Comparison of ENCODE assay signal across 15 cellular contexts in genomic region chr14:101557811-101558738, GRCh38. TPM values are rescaled to one million over a fixed set of nuclear protein-coding genes. Genes with fewer than 3 reads are reported as not detected.
DNase-seq lines count a peak whose midpoint lies in the region; ATAC-seq, FAIRE-seq and TF ChIP-seq lines count a peak whose summit lies in the region.
"Had no signal": no experiment of that assay in that cellular context is flagged by ENCODE, and none has a peak within 500 bp of the region (broad histone marks: within the 10 kb centered on the region; RNA-seq: fewer than 3 reads in every experiment).

No MANE protein-coding gene starts in this region.

- H3K9ac ChIP-seq in GM23248: no peak overlapping the region
- no peak overlapping the region for H3K9ac ChIP-seq in kidney (ENCODE audit: low read length in 2 of 2)

- H2AFZ ChIP-seq in GM23248 (no peak overlapping the region), OCI-LY7 (ENCODE audit: low read length) (no peak overlapping the region)

- ATAC-seq in gastrocnemius medialis: peak in 1 of 2 donors; percentile 35

- intact Hi-C loops in OCI-LY7 (cut with micrococcal nuclease; ENCODE audit: unreplicated experiment) (no loop called here), kidney (cut with DNase I) (no loop called here), gastrocnemius medialis (cut with DNase I; ENCODE audit: low total_unique reads) (loop anchor here (2.0 to 10.0 kb wide), 2 partner anchors 375 to 893 kb away; no protein-coding TSS in a partner anchor)

- TF ChIP-seq POLR2A in gastrocnemius medialis (IDR thresholded peaks at IDR 0.05): no peak

- H3K4me3 ChIP-seq in GM23248 (no peak overlapping the region), OCI-LY7 (ENCODE audit: low read depth, low read length, poor library complexity, severe bottlenecking) (no peak overlapping the region), kidney (ENCODE audit: low read length in 2 of 2) (no peak overlapping the region), gastrocnemius medialis (peak overlapping the region in 1 of 4 donors; percentile 50)

- no peak for FAIRE-seq in kidney (lab: Jason Lieb, UNC)

- no peaks in the 10 kb centered on the region for H3K36me3 ChIP-seq in GM23248 (ENCODE audit: low read depth)
- H3K36me3 ChIP-seq in OCI-LY7 (ENCODE audit: insufficient read depth, low read length): no peaks in the 10 kb centered on the region
- H3K36me3 ChIP-seq in kidney (ENCODE audit: control insufficient read depth in 1 of 2, insufficient read depth in 2 of 2, low read length in 2 of 2): no peaks in the 10 kb centered on the region
- H3K36me3 ChIP-seq in gastrocnemius medialis: no peaks in the 10 kb centered on the region

- H3K27ac ChIP-seq in GM23248 (no peak overlapping the region), OCI-LY7 (ENCODE audit: low read depth, low read length, poor library complexity, severe bottlenecking) (no peak overlapping the region), kidney (ENCODE audit: low read depth in 2 of 2, low read length in 2 of 2) (no peak overlapping the region), gastrocnemius medialis (no peak overlapping the region)

- POLR2A ChIA-PET in OCI-LY7 (lab: Charles Lee): no interaction called here

- 19 to 20% methylated on average over 4 to 9 of the region's 11 CpGs for WGBS in GM23248 (ENCODE audit: low coverage in 1 of 2, low lambda C conversion rate in 2 of 2, missing lambda C conversion rate in 2 of 2), 2 experiments

- H3K4me2 ChIP-seq in GM23248 (ENCODE audit: unreplicated experiment) (no peak overlapping the region), OCI-LY7 (ENCODE audit: low read length) (no peak overlapping the region)

- no peaks in the 10 kb centered on the region for H3K9me3 ChIP-seq in GM23248 (ENCODE audit: low read depth)
- H3K9me3 ChIP-seq in OCI-LY7 (ENCODE audit: low read length): no peaks in the 10 kb centered on the region
- peaks cover 0 to 7% of the 10 kb centered on the region in 2 donors for H3K9me3 ChIP-seq in kidney (ENCODE audit: control insufficient read depth in 1 of 2, low read length in 2 of 2)
- no peaks in the 10 kb centered on the region for H3K9me3 ChIP-seq in gastrocnemius medialis

- no peaks in the 10 kb centered on the region for H3K9me2 ChIP-seq in GM23248 (ENCODE audit: insufficient read depth)
- H3K9me2 ChIP-seq in OCI-LY7 (ENCODE audit: insufficient read depth, low read length): no peaks in the 10 kb centered on the region

- 0 out of 2 replicates have a peak, but pooled peaks have one; percentile 40 for TF ChIP-seq CTCF in OCI-LY7 (conservative IDR thresholded peaks at IDR 0.05; ENCODE audit: low read length)
- no peak for TF ChIP-seq CTCF in kidney (IDR thresholded peaks at IDR 0.05; ENCODE audit: borderline replicate concordance, extremely low read depth, insufficient read depth)
- peak in 1 of 5 experiments; percentile 16 for TF ChIP-seq CTCF in gastrocnemius medialis (IDR thresholded peaks at IDR 0.05 in 4 of 5, conservative IDR thresholded peaks at IDR 0.05 in 1 of 5)

- H4K20me1 ChIP-seq in GM23248 (ENCODE audit: insufficient read depth): no peaks in the 10 kb centered on the region
- no peaks in the 10 kb centered on the region for H4K20me1 ChIP-seq in OCI-LY7 (ENCODE audit: insufficient read depth, low read length)

- no TSS peak for BruUV-seq in OCI-LY7 (replicated peaks; lab: Mats Ljungman, UMichigan)

- CTCF ChIA-PET in OCI-LY7 (lab: Charles Lee; ENCODE audit: unreplicated experiment): no interaction called here

- H3K4me1 ChIP-seq in GM23248 (ENCODE audit: insufficient read depth) (no peaks in the 10 kb centered on the region), OCI-LY7 (ENCODE audit: insufficient read depth, low read length, poor library complexity, severe bottlenecking) (peaks cover 19% of the 10 kb centered on the region), kidney (ENCODE audit: control insufficient read depth in 1 of 2, insufficient read depth in 1 of 2, low read depth in 1 of 2, low read length in 2 of 2) (no peaks in the 10 kb centered on the region), gastrocnemius medialis (no peaks in the 10 kb centered on the region)

- H3K27me3 ChIP-seq in GM23248 (replicated peaks; ENCODE audit: insufficient read depth) (peaks cover 46% of the 10 kb centered on the region), gastrocnemius medialis (peaks cover 24 to 61% (median 45%) of the 10 kb centered on the region in 3 donors)

- DNase-seq in GM23248: peak; percentile 23
- DNase-seq in OCI-LY7 (ENCODE audit: low spot score): no peak
- DNase-seq in kidney: peak; percentile 54
- DNase-seq in gastrocnemius medialis: peak; percentile 22 to 49
- no peak for DNase-seq in NCI-H1417 (lab: John Stamatoyannopoulos, UW)
- no peak for DNase-seq in amniotic stem cell (lab: John Stamatoyannopoulos, UW)
- DNase-seq in stimulated activated CD4-positive, alpha-beta T cell treated with anti-CD3 and anti-CD28 coated beads, Interleukin-4, amount 100 ng/mL, for 24 hours: no peak
- DNase-seq: activated T-cell treated with anti-CD3 and anti-CD28 coated beads for 4 hours; amygdala; CD4-positive, alpha-beta memory T cell; MV-4-11; NCI-H446; stimulated activated CD4-positive, alpha-beta T cell treated with anti-CD3 and anti-CD28 coated beads, Interleukin-4, amount 100 ng/mL, for 1 hour; stimulated activated naive CD4-positive, alpha-beta T cell treated with Interleukin-2 at 50 U/mL for 16 hours had no signal

- in situ Hi-C loops in GM23248 (cut with MboI): no loop called here
- in situ Hi-C loops in gastrocnemius medialis (cut with MboI; ENCODE audit: low sequenced_read_pairs in 4 of 4): no loop called here

- H3K79me2 ChIP-seq in GM23248 (ENCODE audit: insufficient read depth): no peaks in the 10 kb centered on the region
- no peaks in the 10 kb centered on the region for H3K79me2 ChIP-seq in OCI-LY7 (ENCODE audit: insufficient read depth, low read depth, low read length)

- no peaks in the 10 kb centered on the region for H3F3A ChIP-seq in GM23248 (ENCODE audit: insufficient read depth)

RNA-seq across cellular contexts. Expression of gene DIO3, which starts 3.2 kb away (rescaled TPM):
- total RNA-seq in GM23248 (2014; rRNA removed; shearing (Covaris generic)): not detected in 2 replicates
- polyA plus RNA-seq in GM23248 (2016; fragmentation: Nextera tagmentation; extraction: Ambion mirVana) (not detected in 2 replicates), kidney (ENCODE audit: insufficient read depth, low read depth, low replicate concordance) (0.17 TPM)
- 0.10 TPM in 1 of 2 replicates, not detected in the other for total RNA-seq in OCI-LY7 (2014; rRNA removed; shearing (Covaris generic))
- total RNA-seq in OCI-LY7 (2022) (not detected in 2 replicates), kidney (0.94 TPM), gastrocnemius medialis (1 to 10 TPM in 3 of 4 donors, not detected in 1; 1.0 to 2.3 (median 1.0) TPM)
- total RNA-seq: CD4-positive, alpha-beta memory T cell; RPMI7951 had no signal
- polyA plus RNA-seq: CD4-positive, alpha-beta memory T cell had no signal

Comparison
In these comparisons a context has a peak if more than half of its experiments do, and no peak if none do; other contexts are left out.
1. DNase-seq: peak in GM23248 (single experiment), kidney (single experiment) and gastrocnemius medialis (2 of 2); none in OCI-LY7 (single experiment), NCI-H1417 (0 of 3), amniotic stem cell (single experiment) and stimulated activated CD4-positive, alpha-beta T cell treated with anti-CD3 and anti-CD28 coated beads, Interleukin-4, amount 100 ng/mL, for 24 hours (single experiment).